Comparison of ENCODE assay signal across 8 cellular contexts in genomic region chr16:2388875-2389433, GRCh38. TPM values are rescaled to one million over a fixed set of nuclear protein-coding genes. Genes with fewer than 3 reads are reported as not detected.
A peak's percentile ranks its signal among the peaks of the same experiment; 100 is the strongest.
DNase-seq lines count a peak whose midpoint lies in the region; ATAC-seq and TF ChIP-seq lines count a peak whose summit lies in the region.
"Had no signal": no experiment of that assay in that cellular context is flagged by ENCODE, and none has a peak within 500 bp of the region (broad histone marks: within the 10 kb centered on the region; RNA-seq: fewer than 3 reads in every experiment).

No MANE protein-coding gene starts in this region.

- H3K27me3 ChIP-seq in GM23248 (replicated peaks; ENCODE audit: insufficient read depth) (peaks cover 2% of the 10 kb centered on the region; the same call in 1 of the 2 replicates), mammary epithelial cell (ENCODE audit: insufficient read depth, low read length) (no peaks in the 10 kb centered on the region), esophagus squamous epithelium (no peaks in the 10 kb centered on the region)

- H3K79me2 ChIP-seq in GM23248 (ENCODE audit: insufficient read depth) (no peaks in the 10 kb centered on the region), mammary epithelial cell (ENCODE audit: insufficient read depth, low read length) (no peaks in the 10 kb centered on the region)

- no peak for TF ChIP-seq POLR2A in esophagus squamous epithelium (IDR thresholded peaks at IDR 0.05)

- TF ChIP-seq CTCF in mammary epithelial cell (conservative IDR thresholded peaks at IDR 0.05 in 1 of 2, IDR thresholded peaks at IDR 0.05 in 1 of 2; ENCODE audit: extremely low read depth in 1 of 2, insufficient read depth in 1 of 2, low read depth in 1 of 2, low read length in 2 of 2) (no peak), mucosa of descending colon (IDR thresholded peaks at IDR 0.05) (no peak), esophagus squamous epithelium (IDR thresholded peaks at IDR 0.05) (no peak)

- in situ Hi-C loops in GM23248 (cut with MboI) (no loop called here), mammary epithelial cell (cut with MboI; ENCODE audit: low sequenced_read_pairs in 2 of 2) (no loop called here)

- H2AFZ ChIP-seq in GM23248 (no peak overlapping the region), mammary epithelial cell (ENCODE audit: low read depth, low read length) (no peak overlapping the region)

- ATAC-seq in mucosa of descending colon (peak; percentile 71), HG02970 (IDR thresholded peaks at IDR 0.05; ENCODE audit: low FRiP score, unreplicated experiment) (no peak)

- H3K27ac ChIP-seq in GM23248 = no peak overlapping the region
- H3K27ac ChIP-seq in mammary epithelial cell (ENCODE audit: insufficient read depth, low read depth, low read length) = no peak overlapping the region
- H3K27ac ChIP-seq in esophagus squamous epithelium = no peak overlapping the region

- H3K4me1 ChIP-seq in GM23248 (ENCODE audit: insufficient read depth) (no peaks in the 10 kb centered on the region; the same call in 1 of the 2 replicates), mammary epithelial cell (ENCODE audit: insufficient read depth, low read length) (peaks cover 9% of the 10 kb centered on the region), mucosa of descending colon (ENCODE audit: low read depth) (no peaks in the 10 kb centered on the region), esophagus squamous epithelium (no peaks in the 10 kb centered on the region)

- H3K9me3 ChIP-seq in GM23248 (ENCODE audit: low read depth) (no peaks in the 10 kb centered on the region), mammary epithelial cell (replicated peaks; ENCODE audit: insufficient read depth, low read length) (peaks cover 4% of the 10 kb centered on the region), mucosa of descending colon (peaks cover 9% of the 10 kb centered on the region), esophagus squamous epithelium (peaks cover 0 to 11% (median 0%) of the 10 kb centered on the region in 3 donors)

- no peaks in the 10 kb centered on the region for H3K9me2 ChIP-seq in GM23248 (ENCODE audit: insufficient read depth)

- no peak overlapping the region for H3K4me2 ChIP-seq in GM23248 (ENCODE audit: unreplicated experiment)
- no peak overlapping the region for H3K4me2 ChIP-seq in mammary epithelial cell (ENCODE audit: insufficient read depth, low read depth, low read length)

- H3F3A ChIP-seq in GM23248 (ENCODE audit: insufficient read depth) = no peaks in the 10 kb centered on the region

- WGBS in GM23248 (ENCODE audit: low coverage in 1 of 2, low lambda C conversion rate in 2 of 2, missing lambda C conversion rate in 2 of 2), 2 experiments = 0% methylated on average over 2 of the region's 2 CpGs
- WGBS in mammary epithelial cell (ENCODE audit: low coverage, missing lambda C conversion rate) = 8% methylated on average over 2 of the region's 2 CpGs
- 23 to 31% methylated on average over 2 of the region's 2 CpGs for WGBS in esophagus squamous epithelium, 2 donors

- DNase-seq in GM23248 = peak; percentile 73
- DNase-seq in NCI-H2196 treated with DMSO at 0.1 percent for 48 hours (lab: John Stamatoyannopoulos, UW; ENCODE audit: unreplicated experiment) = peak; percentile 71
- DNase-seq in mammary epithelial cell = peak; percentile 76
- DNase-seq in mucosa of descending colon = no peak
- no peak for DNase-seq in esophagus squamous epithelium (lab: John Stamatoyannopoulos, UW)
- no peak for DNase-seq in activated naive CD4-positive, alpha-beta T cell treated with anti-CD3 and anti-CD28 coated beads, Interleukin-2, amount 50 U/mL, for 16 hours
- DNase-seq: NCI-H187 had no signal

- intact Hi-C loops in mammary epithelial cell (cut with micrococcal nuclease) = no loop called here
- intact Hi-C loops in mucosa of descending colon (cut with DNase I, micrococcal nuclease) = no loop called here
- intact Hi-C loops in esophagus squamous epithelium (cut with DNase I) = no loop called here

- no peaks in the 10 kb centered on the region for H4K20me1 ChIP-seq in GM23248 (ENCODE audit: insufficient read depth)
- H4K20me1 ChIP-seq in mammary epithelial cell (ENCODE audit: insufficient read depth, low read length) = no peaks in the 10 kb centered on the region

- no peak overlapping the region for H3K4me3 ChIP-seq in GM23248
- H3K4me3 ChIP-seq in mammary epithelial cell (replicated peaks in 1 of 3; ENCODE audit: insufficient read depth in 1 of 3, low read depth in 2 of 3, low read length in 3 of 3) = no peak overlapping the region
- no peak overlapping the region for H3K4me3 ChIP-seq in mucosa of descending colon
- H3K4me3 ChIP-seq in esophagus squamous epithelium = no peak overlapping the region

- BruUV-seq in mammary epithelial cell (replicated peaks; lab: Mats Ljungman, UMichigan) = no TSS peak

- H3K9ac ChIP-seq in GM23248 (no peak overlapping the region), mammary epithelial cell (ENCODE audit: insufficient read depth, low read length) (no peak overlapping the region)

- CTCF ChIA-PET in mammary epithelial cell (lab: Charles Lee; ENCODE audit: low non-redundant PET) = no interaction called here

- dilution Hi-C loops in mammary epithelial cell (cut with HindIII; ENCODE audit: low sequenced_read_pairs) = loop anchor here (5.0 kb wide), 1 partner anchor 52 kb away; no protein-coding TSS in a partner anchor

- H3K36me3 ChIP-seq in GM23248 (ENCODE audit: low read depth) = no peaks in the 10 kb centered on the region
- H3K36me3 ChIP-seq in mammary epithelial cell (ENCODE audit: insufficient read depth, low read length) = no peaks in the 10 kb centered on the region
- H3K36me3 ChIP-seq in mucosa of descending colon (ENCODE audit: low read depth) = no peaks in the 10 kb centered on the region
- no peaks in the 10 kb centered on the region for H3K36me3 ChIP-seq in esophagus squamous epithelium

RNA-seq across cellular contexts. Expression of gene CCNF, which starts 40.3 kb away (rescaled TPM):
- total RNA-seq in GM23248 (2014; rRNA removed; shearing (Covaris generic)) = 11.5 and 15.7 TPM in 2 replicates
- 9.3 and 10.5 TPM in 2 replicates for polyA plus RNA-seq in GM23248 (2016; fragmentation: Nextera tagmentation; extraction: Ambion mirVana)
- total RNA-seq in mammary epithelial cell = 10 to 100 TPM in 1 of 2 donors, 1 to 10 TPM in 1; 5.7 to 22.7 TPM
- 21.4 TPM for polyA plus RNA-seq in mammary epithelial cell
- 76.4 TPM for polyA minus RNA-seq in mammary epithelial cell
- total RNA-seq in mucosa of descending colon = 10 to 100 TPM in 1 of 3 donors, 1 to 10 TPM in 2; 3.4 to 12.7 (median 3.7) TPM
- 10 to 100 TPM in 2 of 4 donors, 1 to 10 TPM in 2; 5.9 to 18.6 (median 10.2) TPM for total RNA-seq in esophagus squamous epithelium

RNA-seq across cellular contexts. Expression of gene ABCA3, which starts 48.4 kb away (rescaled TPM):
- total RNA-seq in GM23248 (2014; rRNA removed; shearing (Covaris generic)) = 0.76 and 2.1 TPM in 2 replicates
- polyA plus RNA-seq in GM23248 (2016; fragmentation: Nextera tagmentation; extraction: Ambion mirVana) = 0.47 and 0.64 TPM in 2 replicates
- total RNA-seq in mammary epithelial cell = 1 to 10 TPM in 1 of 2 donors, under 1 TPM in 1; 0.85 to 4.0 TPM
- 0.40 TPM for polyA plus RNA-seq in mammary epithelial cell
- not detected for polyA minus RNA-seq in mammary epithelial cell
- 10 to 100 TPM in 1 of 3 donors, 1 to 10 TPM in 2; 3.0 to 13.5 (median 3.4) TPM for total RNA-seq in mucosa of descending colon
- total RNA-seq in esophagus squamous epithelium = 1 to 10 TPM in 3 of 4 donors, under 1 TPM in 1; 0.70 to 3.2 (median 2.7) TPM

Comparison
In these comparisons a context has a peak if more than half of its experiments do, and no peak if none do; other contexts are left out.
1. DNase-seq: peak in GM23248 (single experiment), NCI-H2196 treated with DMSO at 0.1 percent for 48 hours (single experiment) and mammary epithelial cell (single experiment); none in mucosa of descending colon (0 of 3), esophagus squamous epithelium (single experiment) and activated naive CD4-positive, alpha-beta T cell treated with anti-CD3 and anti-CD28 coated beads, Interleukin-2, amount 50 U/mL, for 16 hours (single experiment).